In genomic region chr15:72229947-72230196, GRCh38 we compare ENCODE assay signal across 8 cellular contexts. TPM values are rescaled to one million over a fixed set of nuclear protein-coding genes. Genes with fewer than 3 reads are reported as not detected.
A peak's percentile ranks its signal among the peaks of the same experiment; 100 is the strongest.
DNase-seq lines count a peak whose midpoint lies in the region; ATAC-seq and TF ChIP-seq lines count a peak whose summit lies in the region.

No MANE protein-coding gene starts in this region.

- peak overlapping the region; percentile 82 for H3K4me2 ChIP-seq in OCI-LY7 (ENCODE audit: low read length)

- intact Hi-C loops in OCI-LY7 (cut with micrococcal nuclease; ENCODE audit: unreplicated experiment) = loop anchor here (2.0 to 5.0 kb wide), 4 partner anchors 31 to 1762 kb away; partner anchors contain the start of genes ARIH1, MYO9A, PML and SENP8

- no peaks in the 10 kb centered on the region for H3K27me3 ChIP-seq in CD4-positive, CD25-positive, alpha-beta regulatory T cell (ENCODE audit: control insufficient read depth, insufficient read depth, low read length)
- no peaks in the 10 kb centered on the region for H3K27me3 ChIP-seq in neutrophil

- BruUV-seq in OCI-LY7 (replicated peaks; lab: Mats Ljungman, UMichigan) = no TSS peak

- peaks cover 68% of the 10 kb centered on the region for H3K79me2 ChIP-seq in OCI-LY7 (ENCODE audit: insufficient read depth, low read depth, low read length)

- CTCF ChIA-PET in OCI-LY7 (lab: Charles Lee; ENCODE audit: unreplicated experiment) = no interaction called here

- H3K9me3 ChIP-seq in CD4-positive, CD25-positive, alpha-beta regulatory T cell (ENCODE audit: control insufficient read depth in 2 of 2, low read length in 2 of 2) = no peaks in the 10 kb centered on the region
- H3K9me3 ChIP-seq in OCI-LY7 (ENCODE audit: low read length) (no peaks in the 10 kb centered on the region), neutrophil (no peaks in the 10 kb centered on the region)

- peaks cover 25% of the 10 kb centered on the region for H4K20me1 ChIP-seq in OCI-LY7 (ENCODE audit: insufficient read depth, low read length)

- POLR2A ChIA-PET in OCI-LY7 (lab: Charles Lee) = interaction anchor here (1.1 kb wide), 1 partner anchor 44 kb away, joined by 5 read pairs; no protein-coding TSS in a partner anchor

- no peaks in the 10 kb centered on the region for H3K9me2 ChIP-seq in OCI-LY7 (ENCODE audit: insufficient read depth, low read length)

- peaks cover 24 to 65% (median 48%) of the 10 kb centered on the region in 4 donors for H3K4me1 Mint-ChIP-seq in CD4-positive, CD25-positive, alpha-beta regulatory T cell
- peaks cover 46% of the 10 kb centered on the region for H3K4me1 Mint-ChIP-seq in endothelial cell (ENCODE audit: unreplicated experiment)

- H3K9me3 Mint-ChIP-seq in CD4-positive, CD25-positive, alpha-beta regulatory T cell = peaks cover 0 to 1% (median 0%) of the 10 kb centered on the region in 7 donors
- H3K9me3 Mint-ChIP-seq in endothelial cell (ENCODE audit: unreplicated experiment) = no peaks in the 10 kb centered on the region

- peaks cover 8% of the 10 kb centered on the region for H3K27me3 Mint-ChIP-seq in CD4-positive, CD25-positive, alpha-beta regulatory T cell
- peaks cover 10% of the 10 kb centered on the region for H3K27me3 Mint-ChIP-seq in endothelial cell (ENCODE audit: unreplicated experiment)

- peak overlapping the region; percentile 98 to 100 (median 100) for H3K4me3 Mint-ChIP-seq in CD4-positive, CD25-positive, alpha-beta regulatory T cell
- peak overlapping the region; percentile 99 for H3K4me3 Mint-ChIP-seq in endothelial cell (ENCODE audit: unreplicated experiment)

- peak overlapping the region; percentile 97 for H3K27ac Mint-ChIP-seq in CD4-positive, CD25-positive, alpha-beta regulatory T cell
- peak overlapping the region; percentile 97 for H3K27ac Mint-ChIP-seq in endothelial cell (ENCODE audit: unreplicated experiment)

- in situ Hi-C loops in GM13977 (cut with MboI; ENCODE audit: low pct_unique_long_range_greater_than_20kb, low sequenced_read_pairs, unreplicated experiment) = no loop called here

- no peak for DNase-seq in CD4-positive, CD25-positive, alpha-beta regulatory T cell
- DNase-seq in OCI-LY7 (ENCODE audit: low spot score) = no peak
- no peak for DNase-seq in endothelial cell (ENCODE audit: low spot score)
- DNase-seq in GM13977 (ENCODE audit: low spot score) = no peak
- DNase-seq in foreskin melanocyte = no peak

- peak overlapping the region; percentile 95 for H3K27ac ChIP-seq in CD4-positive, CD25-positive, alpha-beta regulatory T cell (ENCODE audit: insufficient read depth, low read length, poor library complexity, severe bottlenecking)
- H3K27ac ChIP-seq in OCI-LY7 (ENCODE audit: low read depth, low read length, poor library complexity, severe bottlenecking) (peak overlapping the region; percentile 86), neutrophil (peak overlapping the region; percentile 96)

- TF ChIP-seq CTCF in OCI-LY7 (conservative IDR thresholded peaks at IDR 0.05; ENCODE audit: low read length) (no peak), endothelial cell (IDR thresholded peaks at IDR 0.05; ENCODE audit: unreplicated experiment) (no peak), neutrophil (IDR thresholded peaks at IDR 0.05) (no peak), GM13977 (IDR thresholded peaks at IDR 0.05; ENCODE audit: extremely low read depth, insufficient read depth, missing control alignments) (no peak)

- ATAC-seq in CD4-positive, CD25-positive, alpha-beta regulatory T cell (ENCODE audit: low read depth in 2 of 2) = no peak
- ATAC-seq in HG03039 (IDR thresholded peaks at IDR 0.05; ENCODE audit: unreplicated experiment) (no peak), HG03469 (IDR thresholded peaks at IDR 0.05; ENCODE audit: unreplicated experiment) (no peak)

- H3K36me3 ChIP-seq in CD4-positive, CD25-positive, alpha-beta regulatory T cell (ENCODE audit: control insufficient read depth, insufficient read depth, low read length) = no peaks in the 10 kb centered on the region
- peaks cover 52% of the 10 kb centered on the region for H3K36me3 ChIP-seq in OCI-LY7 (ENCODE audit: insufficient read depth, low read length)
- H3K36me3 ChIP-seq in neutrophil = no peaks in the 10 kb centered on the region

- H3K4me3 ChIP-seq in CD4-positive, CD25-positive, alpha-beta regulatory T cell (ENCODE audit: low read depth, low read length) = peak overlapping the region; percentile 87
- H3K4me3 ChIP-seq in OCI-LY7 (ENCODE audit: low read depth, low read length, poor library complexity, severe bottlenecking) (peak overlapping the region; percentile 89), neutrophil (ENCODE audit: low read depth in 1 of 2, low read length in 1 of 2) (peak overlapping the region; percentile 86 to 96)

- no peak overlapping the region for H2AFZ ChIP-seq in OCI-LY7 (ENCODE audit: low read length)

- H3K4me1 ChIP-seq in CD4-positive, CD25-positive, alpha-beta regulatory T cell (ENCODE audit: control insufficient read depth, insufficient read depth, low read length, poor library complexity, severe bottlenecking) = peaks cover 61% of the 10 kb centered on the region
- H3K4me1 ChIP-seq in OCI-LY7 (ENCODE audit: insufficient read depth, low read length, poor library complexity, severe bottlenecking) = peaks cover 43% of the 10 kb centered on the region
- H3K4me1 ChIP-seq in neutrophil (ENCODE audit: control insufficient read depth in 1 of 2, insufficient read depth in 1 of 2, low read depth in 1 of 2, low read length in 1 of 2) = peaks cover 60 to 67% of the 10 kb centered on the region in 2 experiments

- H3K36me3 Mint-ChIP-seq in CD4-positive, CD25-positive, alpha-beta regulatory T cell = no peaks in the 10 kb centered on the region
- peaks cover 9% of the 10 kb centered on the region for H3K36me3 Mint-ChIP-seq in endothelial cell (ENCODE audit: low read depth, unreplicated experiment)

RNA-seq across cellular contexts. Expression of gene PKM, which starts 1.1 kb away (rescaled TPM):
- 332 TPM for total RNA-seq in CD4-positive, CD25-positive, alpha-beta regulatory T cell
- 100 to 1,000 TPM; 380 to 510 (median 440) TPM for polyA plus RNA-seq in CD4-positive, CD25-positive, alpha-beta regulatory T cell
- 861 and 917 TPM in 2 replicates for total RNA-seq in OCI-LY7 (2014; rRNA removed; shearing (Covaris generic))
- total RNA-seq in OCI-LY7 (2022) = 791 and 1,131 TPM in 2 replicates
- total RNA-seq in endothelial cell (ENCODE audit: unreplicated experiment) = 604 TPM

RNA-seq across cellular contexts. Expression of gene GRAMD2A, which starts 32.3 kb away (rescaled TPM):
- not detected for total RNA-seq in CD4-positive, CD25-positive, alpha-beta regulatory T cell
- not detected for polyA plus RNA-seq in CD4-positive, CD25-positive, alpha-beta regulatory T cell
- total RNA-seq in OCI-LY7 (2014; rRNA removed; shearing (Covaris generic)) = not detected in 2 replicates
- total RNA-seq in OCI-LY7 (2022) (not detected in 2 replicates), endothelial cell (ENCODE audit: unreplicated experiment) (0.31 TPM)

RNA-seq across cellular contexts. Expression of gene PARP6, which starts 42.5 kb away (rescaled TPM):
- total RNA-seq in CD4-positive, CD25-positive, alpha-beta regulatory T cell = 101 TPM
- 10 to 100 TPM; 14.5 to 19.2 (median 16.0) TPM for polyA plus RNA-seq in CD4-positive, CD25-positive, alpha-beta regulatory T cell
- 53.6 and 58.3 TPM in 2 replicates for total RNA-seq in OCI-LY7 (2014; rRNA removed; shearing (Covaris generic))
- total RNA-seq in OCI-LY7 (2022) = 73.3 and 85.4 TPM in 2 replicates
- 77.4 TPM for total RNA-seq in endothelial cell (ENCODE audit: unreplicated experiment)
